8 cellular contexts compared by ENCODE assay signal in genomic region chr18:24015897-24016631, GRCh38. TPM values are rescaled to one million over a fixed set of nuclear protein-coding genes. Genes with fewer than 3 reads are reported as not detected.
A peak's percentile ranks its signal among the peaks of the same experiment; 100 is the strongest.
DNase-seq lines count a peak whose midpoint lies in the region; ATAC-seq, FAIRE-seq and TF ChIP-seq lines count a peak whose summit lies in the region.

No MANE protein-coding gene starts in this region.

- SMC1A ChIA-PET in GM12878 (lab: Charles Lee; ENCODE audit: uncharacterized antibody, unreplicated experiment) = interaction anchor here (0.5 to 2.1 kb wide), 9 partner anchors 13 to 102 kb away, joined by 3 to 5 read pairs (median 4); no protein-coding TSS in a partner anchor

- H3K4me3 ChIP-seq in A549 (peak overlapping the region; percentile 87), H7 (ENCODE audit: insufficient read depth, low read depth, low read length) (peak overlapping the region; percentile 74; the same call in 1 of the 2 replicates), GM12878 (peak overlapping the region; percentile 88)

- H3K9me3 Mint-ChIP-seq in mesothelial cell of epicardium = no peaks in the 10 kb centered on the region

- TF ChIP-seq EP300 in A549 (IDR thresholded peaks at IDR 0.05) = no peak
- TF ChIP-seq EP300 in GM12878 (IDR thresholded peaks at IDR 0.05; ENCODE audit: borderline replicate concordance in 1 of 2, control insufficient read depth in 1 of 2, low read depth in 2 of 2, low read length in 2 of 2) = no peak

- POLR2A ChIA-PET in A549 (lab: Yijun Ruan, JAX) = no interaction called here
- POLR2A ChIA-PET in GM12878 (lab: Charles Lee) = interaction anchor here (1.0 kb wide), 2 partner anchors 47 to 104 kb away, joined by 3 read pairs; no protein-coding TSS in a partner anchor
- POLR2A ChIA-PET in HEK293T (lab: Yijun Ruan, JAX) = interaction anchor here (1.6 to 2.8 kb wide), 2 partner anchors 10 to 18 kb away, joined by 5 to 12 read pairs; no protein-coding TSS in a partner anchor

- H3K27ac ChIP-seq in A549 (peak overlapping the region; percentile 80 to 98; a peak in 5 of 6 replicates), GM12878 (ENCODE audit: control insufficient read depth, insufficient read depth) (peak overlapping the region; percentile 86)

- TF ChIP-seq POLR2A in A549 (IDR thresholded peaks at IDR 0.05; ENCODE audit: low read length) = no peak
- no peak for TF ChIP-seq POLR2A in GM12878 (IDR thresholded peaks at IDR 0.05; ENCODE audit: low read depth, low read length)

- CTCF ChIA-PET in A549 (lab: Yijun Ruan, JAX) = interaction anchor here (0.6 to 1.5 kb wide), 2 partner anchors 12 to 103 kb away, joined by 3 to 4 read pairs; no protein-coding TSS in a partner anchor
- CTCF ChIA-PET in GM12878 (lab: Yijun Ruan, JAX) = interaction anchor here (1.0 to 2.0 kb wide), 3 partner anchors 11 to 76 kb away, joined by 4 to 5 read pairs (median 5); no protein-coding TSS in a partner anchor
- CTCF ChIA-PET in HEK293T (lab: Yijun Ruan, JAX) = interaction anchor here (0.7 to 1.0 kb wide), 3 partner anchors 10 to 61 kb away, joined by 3 read pairs; no protein-coding TSS in a partner anchor

- peaks cover 23% of the 10 kb centered on the region; the same call in 1 of the 2 replicates for H3K27me3 ChIP-seq in H7 (ENCODE audit: control insufficient read depth, insufficient read depth, low read length)
- no peaks in the 10 kb centered on the region for H3K27me3 ChIP-seq in GM12878 (replicated peaks in 1 of 2; ENCODE audit: control insufficient read depth in 2 of 2, insufficient read depth in 2 of 2, low read length in 1 of 2)

- peak overlapping the region; percentile 56 for H2AFZ ChIP-seq in GM12878 (ENCODE audit: control insufficient read depth, low read depth, low read length)

- WGBS in A549 (ENCODE audit: missing lambda C conversion rate) = 65% methylated on average over 12 of the region's 12 CpGs
- 2% methylated on average over 12 of the region's 12 CpGs for WGBS in GM12878 (ENCODE audit: insufficient coverage, insufficient replicate concordance, low lambda C conversion rate, missing lambda C conversion rate)

- peak overlapping the region; percentile 83 for H3K4me3 Mint-ChIP-seq in mesothelial cell of epicardium

- DNase-seq in A549 (ENCODE audit: low read depth in 1 of 2, low spot score in 1 of 2) (no peak), H7 (no peak), GM12878 (ENCODE audit: low read depth, low spot score) (no peak), mesothelial cell of epicardium (ENCODE audit: low spot score in 2 of 2, unreplicated experiment in 2 of 2) (no peak), ecto neural progenitor cell (ENCODE audit: low spot score) (no peak), HEK293T (ENCODE audit: extremely low spot score) (no peak)
- no peak for DNase-seq in activated CD4-positive, alpha-beta T cell treated with anti-CD3 and anti-CD28 coated beads for 48 hours

- peaks cover 23% of the 10 kb centered on the region for H3K4me1 Mint-ChIP-seq in mesothelial cell of epicardium

- H3K27ac Mint-ChIP-seq in mesothelial cell of epicardium = peak overlapping the region; percentile 86

- in situ Hi-C loops in GM12878 (cut with MboI) = no loop called here

- intact Hi-C loops in GM12878 (cut with micrococcal nuclease; ENCODE audit: unreplicated experiment) = loop anchor here (2.0 to 10.0 kb wide), 4 partner anchors 103 to 781 kb away; partner anchors contain the start of gene RMC1

- H3K4me2 ChIP-seq in A549 (peak overlapping the region; percentile 91), GM12878 (ENCODE audit: control insufficient read depth, insufficient read depth) (peak overlapping the region; percentile 88)

- H4K20me1 ChIP-seq in GM12878 (ENCODE audit: control insufficient read depth, insufficient read depth) = 0 out of 2 replicates have a peak, but pooled peaks cover 2% of the 10 kb centered on the region

- FAIRE-seq in A549 (lab: Jason Lieb, UNC) (no peak), GM12878 (lab: Jason Lieb, UNC) (no peak)

- peak overlapping the region; percentile 84 for H3K9ac ChIP-seq in GM12878 (ENCODE audit: control insufficient read depth, insufficient read depth, low read length)

- TF ChIP-seq RAD21 in A549 (conservative IDR thresholded peaks at IDR 0.05 in 1 of 2, IDR thresholded peaks at IDR 0.05 in 1 of 2) (no peak), GM12878 (IDR thresholded peaks at IDR 0.05; ENCODE audit: insufficient read depth, low read depth, low read length) (no peak)

- TSS peak; percentile 60 for BruUV-seq in GM12878 (replicated peaks; lab: Mats Ljungman, UMichigan)

- H3K4me1 ChIP-seq in A549 (peaks cover 13% of the 10 kb centered on the region), GM12878 (ENCODE audit: control insufficient read depth, insufficient read depth, low read length) (peaks cover 60% of the 10 kb centered on the region)

- H3K36me3 Mint-ChIP-seq in mesothelial cell of epicardium = no peaks in the 10 kb centered on the region

- peaks cover 64% of the 10 kb centered on the region for H3K79me2 ChIP-seq in GM12878 (ENCODE audit: control insufficient read depth, insufficient read depth, low read length)

- peaks cover 2% of the 10 kb centered on the region; the same call in 1 of the 2 replicates for H3K36me3 ChIP-seq in H7 (replicated peaks; ENCODE audit: control insufficient read depth, insufficient read depth, low read length)
- H3K36me3 ChIP-seq in GM12878 (ENCODE audit: control insufficient read depth in 2 of 2, insufficient read depth in 2 of 2, low read length in 1 of 2) = peaks cover 0 to 4% of the 10 kb centered on the region in 2 experiments; a peak in 1 of 4 replicates

- ATAC-seq in A549 (no peak), GM12878 (peak; percentile 5; the same call in 2 of the 3 replicates), GM19351 (IDR thresholded peaks at IDR 0.05; ENCODE audit: unreplicated experiment) (no peak)

- H3K9me3 ChIP-seq in A549 (no peaks in the 10 kb centered on the region), GM12878 (replicated peaks; ENCODE audit: control insufficient read depth, insufficient read depth, low read length) (no peaks in the 10 kb centered on the region)

- H3K27me3 Mint-ChIP-seq in mesothelial cell of epicardium (ENCODE audit: low read depth) = peaks cover 18% of the 10 kb centered on the region

- TF ChIP-seq CTCF in A549 (IDR thresholded peaks at IDR 0.05) (no peak), GM12878 (IDR thresholded peaks at IDR 0.05 in 2 of 3, conservative IDR thresholded peaks at IDR 0.05 in 1 of 3; ENCODE audit: control insufficient read depth in 2 of 3, extremely low read depth in 1 of 3, insufficient read depth in 1 of 3, low read depth in 3 of 3, low read length in 3 of 3) (no peak), mesothelial cell of epicardium (IDR thresholded peaks at IDR 0.05; ENCODE audit: unreplicated experiment) (no peak)

- RAD21 ChIA-PET in GM12878 (lab: Charles Lee; ENCODE audit: unreplicated experiment) = interaction anchor here (0.9 to 1.7 kb wide), 9 partner anchors 12 to 394 kb away, joined by 3 to 7 read pairs (median 4); no protein-coding TSS in a partner anchor

TF ChIP-seq in A549, 52 proteins besides CTCF, POLR2A, EP300 and RAD21 (continues in another document):
- TF ChIP-seq JUN (IDR thresholded peaks at IDR 0.05) (no peak), RNF2 (IDR thresholded peaks at IDR 0.05; ENCODE audit: borderline replicate concordance, low read depth) (no peak), CBX2 (IDR thresholded peaks at IDR 0.05; ENCODE audit: borderline replicate concordance, low read depth) (no peak), CBX8 (IDR thresholded peaks at IDR 0.05) (no peak), MAZ (IDR thresholded peaks at IDR 0.05; ENCODE audit: borderline replicate concordance, low read depth, low read length) (no peak), RFX5 (IDR thresholded peaks at IDR 0.05) (no peak)

TF ChIP-seq in GM12878, 131 proteins besides CTCF, POLR2A, EP300 and RAD21 (continues in another document):
- TF ChIP-seq TAF1 (IDR thresholded peaks at IDR 0.05; ENCODE audit: borderline replicate concordance, low read depth, low read length) = 0 out of 2 replicates have a peak, but pooled peaks have one; percentile 15
- TF ChIP-seq POLR2AphosphoS2 (IDR thresholded peaks at IDR 0.05; ENCODE audit: low read depth, low read length) = no peak
- TF ChIP-seq BHLHE40 (IDR thresholded peaks at IDR 0.05; ENCODE audit: borderline replicate concordance in 1 of 2, low read depth in 2 of 2, low read length in 1 of 2) = no peak; a peak in 1 of 4 replicates
- no peak for TF ChIP-seq ESRRA (IDR thresholded peaks at IDR 0.05; ENCODE audit: low read length)

RNA-seq across cellular contexts. Expression of gene TTC39C, which starts 1.5 kb away (rescaled TPM):
- 18.4 and 19.2 TPM in 2 replicates for polyA plus RNA-seq in A549 (2011; rRNA removed)
- 4.1 and 5.0 TPM in 2 replicates for polyA plus RNA-seq in A549 (2012; cell fraction: cytosol; rRNA removed)
- 4.7 and 6.2 TPM in 2 replicates for polyA plus RNA-seq in A549 (2012; cell fraction: nucleus; rRNA removed)
- polyA plus RNA-seq in A549 (2017; fragmentation: RNase III; extraction: RNeasy Plus Mini Kit Qiagen cat#74134 plus additional on column Dnase treatment) = 7.3 to 8.7 TPM (median 8.7 TPM) in 3 replicates
- 14.5 and 14.9 TPM in 2 replicates for polyA minus RNA-seq in A549 (2011; rRNA and poly(A)+ RNA removed)
- total RNA-seq in H7 (2014; rRNA removed; shearing (Covaris generic)) = 16.2 and 17.4 TPM in 2 replicates
- 78.9 and 87.4 TPM in 2 replicates for total RNA-seq in GM12878 (2013; cell fraction: nucleolus; rRNA removed)
- 74.6 and 80.3 TPM in 2 replicates for total RNA-seq in GM12878 (2014; rRNA removed)
- total RNA-seq in GM12878 (2014; rRNA removed; fragmentation: Illumina TruSeq; extraction: Trizol) = 81.1 and 84.4 TPM in 2 replicates
- total RNA-seq in GM12878 (2021) = 72.8 and 76.5 TPM in 2 replicates
- 20.4 TPM for polyA plus RNA-seq in GM12878 (2011; ENCODE audit: low read depth)
- 25.2 and 33.2 TPM in 2 replicates for polyA plus RNA-seq in GM12878 (2011; rRNA removed)
- polyA plus RNA-seq in GM12878 (2011; cell fraction: cytosol; rRNA removed) = 8.8 and 10.1 TPM in 2 replicates
- polyA plus RNA-seq in GM12878 (2011; cell fraction: nucleus; rRNA removed) = 24.3 and 24.8 TPM in 2 replicates
- polyA plus RNA-seq in GM12878 (2012) = 38.1 and 44.0 TPM in 2 replicates
- polyA plus RNA-seq in GM12878 (2014; fragmentation: Illumina TruSeq; extraction: Trizol) = 59.7 and 77.6 TPM in 2 replicates
- polyA plus RNA-seq in GM12878 (2014; fragmentation: Nextera tagmentation; extraction: Ambion mirVana) = 10 to 100 TPM; 21.1 to 37.2 TPM
- 59.7 and 63.3 TPM in 2 replicates for polyA plus RNA-seq in GM12878 (2014; rRNA removed)
- polyA plus RNA-seq in GM12878 (2016; fragmentation: Nextera tagmentation; extraction: Ambion mirVana) = 10 to 100 TPM; 69.8 to 91.0 TPM
- 26.0 and 27.4 TPM in 2 replicates for polyA minus RNA-seq in GM12878 (2011; rRNA and poly(A)+ RNA removed)
- 9.9 and 13.0 TPM in 2 replicates for polyA minus RNA-seq in GM12878 (2011; cell fraction: cytosol; rRNA and poly(A)+ RNA removed)
- polyA minus RNA-seq in GM12878 (2011; cell fraction: nucleus; rRNA and poly(A)+ RNA removed) = 12.9 and 22.0 TPM in 2 replicates
- 22.9 to 26.6 TPM (median 24.7 TPM) in 3 replicates for total RNA-seq in mesothelial cell of epicardium
